Comparison of ENCODE assay signal across 1 cellular context in the genomic region with DNA sequence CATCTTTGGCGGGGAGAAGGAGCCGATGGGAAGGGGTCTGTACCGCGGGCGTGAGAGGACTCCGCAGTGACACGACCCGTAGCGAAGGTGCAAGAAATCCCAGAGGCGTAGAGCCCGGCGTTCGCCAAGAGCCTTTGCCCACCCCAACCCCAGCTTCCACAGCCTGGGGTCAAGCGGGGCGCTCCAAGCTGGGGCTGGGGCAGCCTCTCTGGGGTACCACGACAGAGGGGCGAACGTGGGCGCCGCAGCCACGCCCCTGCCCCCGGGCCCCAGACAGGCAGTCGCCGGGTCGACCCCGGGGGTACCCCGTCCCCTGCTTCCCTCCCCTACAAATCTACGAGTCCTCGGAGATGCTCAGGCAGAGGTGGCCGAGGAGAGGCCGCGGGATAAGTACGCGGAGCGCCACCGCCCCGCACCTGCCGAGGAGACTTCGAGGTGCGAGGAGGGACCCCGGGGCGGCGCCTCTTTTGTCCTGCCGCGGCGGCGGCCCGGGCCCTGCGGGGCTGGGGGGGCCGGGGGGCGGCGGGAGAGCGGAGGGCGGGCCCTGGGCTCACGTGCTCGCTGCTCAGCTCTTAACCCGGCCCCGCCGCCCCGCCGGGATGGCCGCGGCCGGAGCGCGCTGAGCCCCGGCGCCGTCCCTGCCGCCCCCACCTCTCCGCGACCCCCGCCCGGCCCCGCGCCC.
A peak's percentile ranks its signal among the peaks of the same experiment; 100 is the strongest.
TF ChIP-seq lines count a peak whose summit lies in the region.

A gene with protein sequence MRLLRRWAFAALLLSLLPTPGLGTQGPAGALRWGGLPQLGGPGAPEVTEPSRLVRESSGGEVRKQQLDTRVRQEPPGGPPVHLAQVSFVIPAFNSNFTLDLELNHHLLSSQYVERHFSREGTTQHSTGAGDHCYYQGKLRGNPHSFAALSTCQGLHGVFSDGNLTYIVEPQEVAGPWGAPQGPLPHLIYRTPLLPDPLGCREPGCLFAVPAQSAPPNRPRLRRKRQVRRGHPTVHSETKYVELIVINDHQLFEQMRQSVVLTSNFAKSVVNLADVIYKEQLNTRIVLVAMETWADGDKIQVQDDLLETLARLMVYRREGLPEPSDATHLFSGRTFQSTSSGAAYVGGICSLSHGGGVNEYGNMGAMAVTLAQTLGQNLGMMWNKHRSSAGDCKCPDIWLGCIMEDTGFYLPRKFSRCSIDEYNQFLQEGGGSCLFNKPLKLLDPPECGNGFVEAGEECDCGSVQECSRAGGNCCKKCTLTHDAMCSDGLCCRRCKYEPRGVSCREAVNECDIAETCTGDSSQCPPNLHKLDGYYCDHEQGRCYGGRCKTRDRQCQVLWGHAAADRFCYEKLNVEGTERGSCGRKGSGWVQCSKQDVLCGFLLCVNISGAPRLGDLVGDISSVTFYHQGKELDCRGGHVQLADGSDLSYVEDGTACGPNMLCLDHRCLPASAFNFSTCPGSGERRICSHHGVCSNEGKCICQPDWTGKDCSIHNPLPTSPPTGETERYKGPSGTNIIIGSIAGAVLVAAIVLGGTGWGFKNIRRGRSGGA (plus strand): TSS at position 575 of the 682 bp plus-strand sequence. CDS start 212 bp downstream, outside the sequence.

TF ChIP-seq in K562, 482 proteins besides CTCF, POLR2A, EP300 and RAD21 (continued from another document):
- TF ChIP-seq, protein P1, sequence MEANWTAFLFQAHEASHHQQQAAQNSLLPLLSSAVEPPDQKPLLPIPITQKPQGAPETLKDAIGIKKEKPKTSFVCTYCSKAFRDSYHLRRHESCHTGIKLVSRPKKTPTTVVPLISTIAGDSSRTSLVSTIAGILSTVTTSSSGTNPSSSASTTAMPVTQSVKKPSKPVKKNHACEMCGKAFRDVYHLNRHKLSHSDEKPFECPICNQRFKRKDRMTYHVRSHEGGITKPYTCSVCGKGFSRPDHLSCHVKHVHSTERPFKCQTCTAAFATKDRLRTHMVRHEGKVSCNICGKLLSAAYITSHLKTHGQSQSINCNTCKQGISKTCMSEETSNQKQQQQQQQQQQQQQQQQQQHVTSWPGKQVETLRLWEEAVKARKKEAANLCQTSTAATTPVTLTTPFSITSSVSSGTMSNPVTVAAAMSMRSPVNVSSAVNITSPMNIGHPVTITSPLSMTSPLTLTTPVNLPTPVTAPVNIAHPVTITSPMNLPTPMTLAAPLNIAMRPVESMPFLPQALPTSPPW (CRISPR knock-in tag; IDR thresholded peaks at IDR 0.05) = peak; percentile 50
- TF ChIP-seq, protein P2, sequence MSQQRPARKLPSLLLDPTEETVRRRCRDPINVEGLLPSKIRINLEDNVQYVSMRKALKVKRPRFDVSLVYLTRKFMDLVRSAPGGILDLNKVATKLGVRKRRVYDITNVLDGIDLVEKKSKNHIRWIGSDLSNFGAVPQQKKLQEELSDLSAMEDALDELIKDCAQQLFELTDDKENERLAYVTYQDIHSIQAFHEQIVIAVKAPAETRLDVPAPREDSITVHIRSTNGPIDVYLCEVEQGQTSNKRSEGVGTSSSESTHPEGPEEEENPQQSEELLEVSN (IDR thresholded peaks at IDR 0.05; ENCODE audit: borderline replicate concordance in 1 of 2, extremely low read depth in 1 of 2, insufficient read depth in 1 of 2, insufficient read length in 1 of 2, low read depth in 1 of 2, low read length in 1 of 2, poor library complexity in 1 of 2, severe bottlenecking in 1 of 2) = peak in 1 of 2 experiments; percentile 73
- TF ChIP-seq, protein P3, sequence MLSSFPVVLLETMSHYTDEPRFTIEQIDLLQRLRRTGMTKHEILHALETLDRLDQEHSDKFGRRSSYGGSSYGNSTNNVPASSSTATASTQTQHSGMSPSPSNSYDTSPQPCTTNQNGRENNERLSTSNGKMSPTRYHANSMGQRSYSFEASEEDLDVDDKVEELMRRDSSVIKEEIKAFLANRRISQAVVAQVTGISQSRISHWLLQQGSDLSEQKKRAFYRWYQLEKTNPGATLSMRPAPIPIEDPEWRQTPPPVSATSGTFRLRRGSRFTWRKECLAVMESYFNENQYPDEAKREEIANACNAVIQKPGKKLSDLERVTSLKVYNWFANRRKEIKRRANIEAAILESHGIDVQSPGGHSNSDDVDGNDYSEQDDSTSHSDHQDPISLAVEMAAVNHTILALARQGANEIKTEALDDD (IDR thresholded peaks at IDR 0.05) = no peak
- TF ChIP-seq CCNT2 (IDR thresholded peaks at IDR 0.05; ENCODE audit: borderline replicate concordance, extremely low read depth, insufficient read length, low read depth, low read length) = no peak
